In genomic region chr7:34104992-34105391, GRCh38 we compare ENCODE assay signal across 21 cellular contexts.
A peak's percentile ranks its signal among the peaks of the same experiment; 100 is the strongest.
DNase-seq lines count a peak whose midpoint lies in the region; FAIRE-seq and TF ChIP-seq lines count a peak whose summit lies in the region.
"Had no signal": no experiment of that assay in that cellular context is flagged by ENCODE, and none has a peak within 500 bp of the region (broad histone marks: within the 10 kb centered on the region; RNA-seq: fewer than 3 reads in every experiment).

No MANE protein-coding gene starts in this region.

- no peaks in the 10 kb centered on the region for H3K36me3 Mint-ChIP-seq in astrocyte (ENCODE audit: low read depth, unreplicated experiment)
- H3K36me3 Mint-ChIP-seq: CD8-positive, alpha-beta memory T cell had no signal

- no peak overlapping the region for H3K4me2 ChIP-seq in astrocyte (ENCODE audit: low read length)
- no peak overlapping the region for H3K4me2 ChIP-seq in trophoblast cell (ENCODE audit: low read length)
- H3K4me2 ChIP-seq: GM23338 had no signal

- H3K79me2 ChIP-seq in astrocyte (ENCODE audit: insufficient read depth, low read length) (no peaks in the 10 kb centered on the region), trophoblast cell (ENCODE audit: control insufficient read depth, insufficient read depth, low read length, poor library complexity) (no peaks in the 10 kb centered on the region)

- no peak overlapping the region for H3K18ac ChIP-seq in trophoblast cell (ENCODE audit: low read length)

- H3K27ac ChIP-seq in astrocyte (ENCODE audit: low read depth, low read length) (no peak overlapping the region), trophoblast cell (ENCODE audit: low read depth, low read length) (no peak overlapping the region), small intestine (ENCODE audit: low read depth in 1 of 2, low read length in 1 of 2) (no peak overlapping the region)
- H3K27ac ChIP-seq: SK-N-MC had no signal

- DNase-seq in EH (ENCODE audit: low read depth): peak; percentile 20
- peak; percentile 6 for DNase-seq in astrocyte (ENCODE audit: low read depth)
- DNase-seq in fibroblast of pulmonary artery (ENCODE audit: low read depth): peak; percentile 58
- DNase-seq in trophoblast cell: peak; percentile 72 to 79
- no peak for DNase-seq in NAMALWA (ENCODE audit: low spot score)
- no peak for DNase-seq in small intestine
- no peak for DNase-seq in activated CD4-positive, CD25-positive, alpha-beta regulatory T cell treated with anti-CD3 and anti-CD28 coated beads, Interleukin-2, amount 50 U/mL, for 72 hours
- DNase-seq: C1 segment of cervical spinal cord; CD8-positive, alpha-beta memory T cell; DMS79; HCEC 1CT; NCI-H1105; NCI-H1694; NCI-H748 treated with DMSO at 0.1 percent for 48 hours; NK-92 treated with Interleukin-12 subunit alpha and Interleukin-12 subunit beta, amount 100 ng/mL, for 24 hours had no signal

- H4K8ac ChIP-seq in trophoblast cell (ENCODE audit: low read depth, low read length): no peak overlapping the region

- H4K20me1 ChIP-seq in astrocyte (ENCODE audit: insufficient read depth, low read length): no peaks in the 10 kb centered on the region

- no peak for TF ChIP-seq CTCF in astrocyte (IDR thresholded peaks at IDR 0.05; ENCODE audit: insufficient read depth, low read depth, low read length)
- no peak for TF ChIP-seq CTCF in fibroblast of pulmonary artery (IDR thresholded peaks at IDR 0.05; ENCODE audit: low read length, missing control alignments)

- no peak overlapping the region for H3K9ac ChIP-seq in astrocyte (ENCODE audit: low read length)
- H3K9ac ChIP-seq in trophoblast cell (ENCODE audit: low read length): no peak overlapping the region

- no peak overlapping the region for H2BK120ac ChIP-seq in trophoblast cell (ENCODE audit: insufficient read depth, low read length, poor library complexity)

- H3K23ac ChIP-seq in trophoblast cell (ENCODE audit: low read length): no peak overlapping the region

- no peak overlapping the region for H3K4ac ChIP-seq in trophoblast cell (ENCODE audit: low read depth, low read length)

- no CpG with 5 or more reads among the region's 1 CpG for WGBS in trophoblast cell (ENCODE audit: extremely low coverage, insufficient coverage, insufficient read length)
- 68 to 83% (median 73%) methylated on average over 1 of the region's 1 CpG for WGBS in small intestine, 3 donors

- peaks cover 4% of the 10 kb centered on the region for H3K4me1 Mint-ChIP-seq in astrocyte (ENCODE audit: low read depth, unreplicated experiment)
- H3K4me1 Mint-ChIP-seq: CD8-positive, alpha-beta memory T cell had no signal

- H3K14ac ChIP-seq in trophoblast cell (ENCODE audit: low read length): no peak overlapping the region

- H4K91ac ChIP-seq in trophoblast cell (ENCODE audit: low read depth, low read length): no peak overlapping the region

- no peaks in the 10 kb centered on the region for H3K27me3 Mint-ChIP-seq in astrocyte (ENCODE audit: low read depth, unreplicated experiment)

- H3K4me3 Mint-ChIP-seq in astrocyte (ENCODE audit: unreplicated experiment): no peak overlapping the region
- H3K4me3 Mint-ChIP-seq: CD8-positive, alpha-beta memory T cell; GM23338 had no signal

- H4K12ac ChIP-seq in trophoblast cell (ENCODE audit: low read depth, low read length): no peak overlapping the region

- no peaks in the 10 kb centered on the region for H3K4me1 ChIP-seq in astrocyte (ENCODE audit: insufficient read depth, low read length)
- no peaks in the 10 kb centered on the region for H3K4me1 ChIP-seq in trophoblast cell (ENCODE audit: control insufficient read depth in 1 of 2, insufficient read depth in 2 of 2, low read length in 2 of 2)
- no peaks in the 10 kb centered on the region for H3K4me1 ChIP-seq in small intestine (ENCODE audit: control insufficient read depth in 2 of 2, insufficient read depth in 1 of 2, low read depth in 1 of 2, low read length in 1 of 2)

- H2AFZ ChIP-seq in astrocyte (ENCODE audit: low read depth, low read length) (no peak overlapping the region), trophoblast cell (ENCODE audit: insufficient read depth, low read length, poor library complexity) (no peak overlapping the region)

- no peak overlapping the region for H2AK5ac ChIP-seq in trophoblast cell (ENCODE audit: low read length)

- no peak overlapping the region for H2BK5ac ChIP-seq in trophoblast cell (ENCODE audit: low read depth, low read length, poor library complexity)

- H3K4me3 ChIP-seq in astrocyte (ENCODE audit: insufficient read depth, low read depth, low read length) (no peak overlapping the region), fibroblast of pulmonary artery (replicated peaks; ENCODE audit: low read depth, low read length) (no peak overlapping the region), trophoblast cell (ENCODE audit: low read depth, low read length) (no peak overlapping the region), small intestine (ENCODE audit: low read depth in 1 of 2, low read length in 2 of 2) (no peak overlapping the region)
- H3K4me3 ChIP-seq: GM23338, K562, SK-N-MC had no signal

- H2BK12ac ChIP-seq in trophoblast cell (ENCODE audit: low read length): no peak overlapping the region

- no peak overlapping the region for H3K27ac Mint-ChIP-seq in astrocyte (ENCODE audit: unreplicated experiment)
- H3K27ac Mint-ChIP-seq: CD8-positive, alpha-beta memory T cell; GM23338 had no signal

- H3K9me3 Mint-ChIP-seq in astrocyte (ENCODE audit: unreplicated experiment): no peaks in the 10 kb centered on the region
- H3K9me3 Mint-ChIP-seq: GM23338 had no signal

- H3K79me1 ChIP-seq in trophoblast cell (ENCODE audit: low read length): no peaks in the 10 kb centered on the region

- no peaks in the 10 kb centered on the region for H3K36me3 ChIP-seq in astrocyte (ENCODE audit: insufficient read depth, low read length)
- no peaks in the 10 kb centered on the region for H3K36me3 ChIP-seq in trophoblast cell (ENCODE audit: control insufficient read depth in 1 of 2, insufficient read depth in 2 of 2, low read length in 2 of 2)
- H3K36me3 ChIP-seq in small intestine (ENCODE audit: control insufficient read depth in 2 of 2, insufficient read depth in 2 of 2, low read length in 2 of 2): no peaks in the 10 kb centered on the region

- no peaks in the 10 kb centered on the region for H3K27me3 ChIP-seq in astrocyte (ENCODE audit: insufficient read depth, low read length)
- no peaks in the 10 kb centered on the region for H3K27me3 ChIP-seq in trophoblast cell (ENCODE audit: insufficient read depth, low read length)
- H3K27me3 ChIP-seq in small intestine (ENCODE audit: control insufficient read depth in 2 of 2, insufficient read depth in 2 of 2, low read length in 2 of 2): no peaks in the 10 kb centered on the region

- FAIRE-seq in astrocyte (lab: Jason Lieb, UNC): no peak
- FAIRE-seq in small intestine (lab: Jason Lieb, UNC): no peak
- FAIRE-seq: G401.6, GM19239, K562, RCC 7860 had no signal

- H3K9me3 ChIP-seq in astrocyte (ENCODE audit: insufficient read depth, low read depth, low read length): no peaks in the 10 kb centered on the region
- H3K9me3 ChIP-seq in trophoblast cell (ENCODE audit: insufficient read depth, low read depth, low read length): no peaks in the 10 kb centered on the region
- no peaks in the 10 kb centered on the region for H3K9me3 ChIP-seq in small intestine (ENCODE audit: control insufficient read depth, low read depth)

Comparison
In these comparisons a context has a peak if more than half of its experiments do, and no peak if none do; other contexts are left out.
1. DNase-seq: peak in EH (single experiment), astrocyte (single experiment), fibroblast of pulmonary artery (single experiment) and trophoblast cell (2 of 2); none in NAMALWA (single experiment), small intestine (single experiment) and activated CD4-positive, CD25-positive, alpha-beta regulatory T cell treated with anti-CD3 and anti-CD28 coated beads, Interleukin-2, amount 50 U/mL, for 72 hours (single experiment).